Comparison of ENCODE assay signal across 1 cellular context in genomic region chr5:181173420-181174342, GRCh38.
A peak's percentile ranks its signal among the peaks of the same experiment; 100 is the strongest.
TF ChIP-seq lines count a peak whose summit lies in the region.

No MANE protein-coding gene starts in this region.

TF ChIP-seq in HepG2, 621 proteins besides CTCF, POLR2A, EP300 and RAD21 (continued from another document and continues in another):
- TF ChIP-seq ZBTB33 (CRISPR knock-in tag; IDR thresholded peaks at IDR 0.05) (peak; percentile 74; the same call in 1 of the 2 replicates), ZEB1 (IDR thresholded peaks at IDR 0.05; ENCODE audit: insufficient replicate concordance, low read depth) (peak; percentile 62), NR2F1 (CRISPR knock-in tag; IDR thresholded peaks at IDR 0.05) (no peak), ZNF737 (CRISPR knock-in tag; IDR thresholded peaks at IDR 0.05; ENCODE audit: borderline replicate concordance) (no peak), AKAP8 (CRISPR knock-in tag; IDR thresholded peaks at IDR 0.05) (no peak), HNF1A (IDR thresholded peaks at IDR 0.05; ENCODE audit: low read depth) (no peak), HNF1A (CRISPR knock-in tag; IDR thresholded peaks at IDR 0.05; ENCODE audit: borderline replicate concordance) (no peak), MLLT10 (CRISPR knock-in tag; IDR thresholded peaks at IDR 0.05) (no peak), FOSL2 (CRISPR knock-in tag; IDR thresholded peaks at IDR 0.05) (no peak), ZKSCAN8 (CRISPR knock-in tag; IDR thresholded peaks at IDR 0.05; ENCODE audit: borderline replicate concordance) (no peak), MEIS1 (CRISPR knock-in tag; IDR thresholded peaks at IDR 0.05; ENCODE audit: borderline replicate concordance) (no peak), SP5 (CRISPR knock-in tag; IDR thresholded peaks at IDR 0.05; ENCODE audit: borderline replicate concordance, low read depth) (no peak), NCOR1 (IDR thresholded peaks at IDR 0.05; ENCODE audit: borderline replicate concordance, low read length) (0 out of 2 replicates have a peak, but pooled peaks have one; percentile 28), ZNF644 (CRISPR knock-in tag; IDR thresholded peaks at IDR 0.05; ENCODE audit: low read depth) (no peak), TOE1 (CRISPR knock-in tag; IDR thresholded peaks at IDR 0.05) (no peak), IKZF1 (IDR thresholded peaks at IDR 0.05) (no peak), ZNF572 (CRISPR knock-in tag; IDR thresholded peaks at IDR 0.05) (no peak), MTF1 (CRISPR knock-in tag; IDR thresholded peaks at IDR 0.05) (no peak), ERF (CRISPR knock-in tag; IDR thresholded peaks at IDR 0.05) (0 out of 2 replicates have a peak, but pooled peaks have one; percentile 16), BRD4 (CRISPR knock-in tag; IDR thresholded peaks at IDR 0.05) (no peak), SNAPC4 (CRISPR knock-in tag; IDR thresholded peaks at IDR 0.05) (no peak), ZNF883 (CRISPR knock-in tag; IDR thresholded peaks at IDR 0.05; ENCODE audit: not compliant biosample characterization) (no peak), SIX4 (CRISPR knock-in tag; IDR thresholded peaks at IDR 0.05) (no peak)
- TF ChIP-seq, protein P1, sequence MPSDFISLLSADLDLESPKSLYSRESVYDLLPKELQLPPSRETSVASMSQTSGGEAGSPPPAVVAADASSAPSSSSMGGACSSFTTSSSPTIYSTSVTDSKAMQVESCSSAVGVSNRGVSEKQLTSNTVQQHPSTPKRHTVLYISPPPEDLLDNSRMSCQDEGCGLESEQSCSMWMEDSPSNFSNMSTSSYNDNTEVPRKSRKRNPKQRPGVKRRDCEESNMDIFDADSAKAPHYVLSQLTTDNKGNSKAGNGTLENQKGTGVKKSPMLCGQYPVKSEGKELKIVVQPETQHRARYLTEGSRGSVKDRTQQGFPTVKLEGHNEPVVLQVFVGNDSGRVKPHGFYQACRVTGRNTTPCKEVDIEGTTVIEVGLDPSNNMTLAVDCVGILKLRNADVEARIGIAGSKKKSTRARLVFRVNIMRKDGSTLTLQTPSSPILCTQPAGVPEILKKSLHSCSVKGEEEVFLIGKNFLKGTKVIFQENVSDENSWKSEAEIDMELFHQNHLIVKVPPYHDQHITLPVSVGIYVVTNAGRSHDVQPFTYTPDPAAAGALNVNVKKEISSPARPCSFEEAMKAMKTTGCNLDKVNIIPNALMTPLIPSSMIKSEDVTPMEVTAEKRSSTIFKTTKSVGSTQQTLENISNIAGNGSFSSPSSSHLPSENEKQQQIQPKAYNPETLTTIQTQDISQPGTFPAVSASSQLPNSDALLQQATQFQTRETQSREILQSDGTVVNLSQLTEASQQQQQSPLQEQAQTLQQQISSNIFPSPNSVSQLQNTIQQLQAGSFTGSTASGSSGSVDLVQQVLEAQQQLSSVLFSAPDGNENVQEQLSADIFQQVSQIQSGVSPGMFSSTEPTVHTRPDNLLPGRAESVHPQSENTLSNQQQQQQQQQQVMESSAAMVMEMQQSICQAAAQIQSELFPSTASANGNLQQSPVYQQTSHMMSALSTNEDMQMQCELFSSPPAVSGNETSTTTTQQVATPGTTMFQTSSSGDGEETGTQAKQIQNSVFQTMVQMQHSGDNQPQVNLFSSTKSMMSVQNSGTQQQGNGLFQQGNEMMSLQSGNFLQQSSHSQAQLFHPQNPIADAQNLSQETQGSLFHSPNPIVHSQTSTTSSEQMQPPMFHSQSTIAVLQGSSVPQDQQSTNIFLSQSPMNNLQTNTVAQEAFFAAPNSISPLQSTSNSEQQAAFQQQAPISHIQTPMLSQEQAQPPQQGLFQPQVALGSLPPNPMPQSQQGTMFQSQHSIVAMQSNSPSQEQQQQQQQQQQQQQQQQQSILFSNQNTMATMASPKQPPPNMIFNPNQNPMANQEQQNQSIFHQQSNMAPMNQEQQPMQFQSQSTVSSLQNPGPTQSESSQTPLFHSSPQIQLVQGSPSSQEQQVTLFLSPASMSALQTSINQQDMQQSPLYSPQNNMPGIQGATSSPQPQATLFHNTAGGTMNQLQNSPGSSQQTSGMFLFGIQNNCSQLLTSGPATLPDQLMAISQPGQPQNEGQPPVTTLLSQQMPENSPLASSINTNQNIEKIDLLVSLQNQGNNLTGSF (CRISPR knock-in tag; IDR thresholded peaks at IDR 0.05): no peak
- TF ChIP-seq, protein P2, sequence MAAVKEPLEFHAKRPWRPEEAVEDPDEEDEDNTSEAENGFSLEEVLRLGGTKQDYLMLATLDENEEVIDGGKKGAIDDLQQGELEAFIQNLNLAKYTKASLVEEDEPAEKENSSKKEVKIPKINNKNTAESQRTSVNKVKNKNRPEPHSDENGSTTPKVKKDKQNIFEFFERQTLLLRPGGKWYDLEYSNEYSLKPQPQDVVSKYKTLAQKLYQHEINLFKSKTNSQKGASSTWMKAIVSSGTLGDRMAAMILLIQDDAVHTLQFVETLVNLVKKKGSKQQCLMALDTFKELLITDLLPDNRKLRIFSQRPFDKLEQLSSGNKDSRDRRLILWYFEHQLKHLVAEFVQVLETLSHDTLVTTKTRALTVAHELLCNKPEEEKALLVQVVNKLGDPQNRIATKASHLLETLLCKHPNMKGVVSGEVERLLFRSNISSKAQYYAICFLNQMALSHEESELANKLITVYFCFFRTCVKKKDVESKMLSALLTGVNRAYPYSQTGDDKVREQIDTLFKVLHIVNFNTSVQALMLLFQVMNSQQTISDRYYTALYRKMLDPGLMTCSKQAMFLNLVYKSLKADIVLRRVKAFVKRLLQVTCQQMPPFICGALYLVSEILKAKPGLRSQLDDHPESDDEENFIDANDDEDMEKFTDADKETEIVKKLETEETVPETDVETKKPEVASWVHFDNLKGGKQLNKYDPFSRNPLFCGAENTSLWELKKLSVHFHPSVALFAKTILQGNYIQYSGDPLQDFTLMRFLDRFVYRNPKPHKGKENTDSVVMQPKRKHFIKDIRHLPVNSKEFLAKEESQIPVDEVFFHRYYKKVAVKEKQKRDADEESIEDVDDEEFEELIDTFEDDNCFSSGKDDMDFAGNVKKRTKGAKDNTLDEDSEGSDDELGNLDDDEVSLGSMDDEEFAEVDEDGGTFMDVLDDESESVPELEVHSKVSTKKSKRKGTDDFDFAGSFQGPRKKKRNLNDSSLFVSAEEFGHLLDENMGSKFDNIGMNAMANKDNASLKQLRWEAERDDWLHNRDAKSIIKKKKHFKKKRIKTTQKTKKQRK (IDR thresholded peaks at IDR 0.05; ENCODE audit: low read length): no peak
- TF ChIP-seq, protein P3, sequence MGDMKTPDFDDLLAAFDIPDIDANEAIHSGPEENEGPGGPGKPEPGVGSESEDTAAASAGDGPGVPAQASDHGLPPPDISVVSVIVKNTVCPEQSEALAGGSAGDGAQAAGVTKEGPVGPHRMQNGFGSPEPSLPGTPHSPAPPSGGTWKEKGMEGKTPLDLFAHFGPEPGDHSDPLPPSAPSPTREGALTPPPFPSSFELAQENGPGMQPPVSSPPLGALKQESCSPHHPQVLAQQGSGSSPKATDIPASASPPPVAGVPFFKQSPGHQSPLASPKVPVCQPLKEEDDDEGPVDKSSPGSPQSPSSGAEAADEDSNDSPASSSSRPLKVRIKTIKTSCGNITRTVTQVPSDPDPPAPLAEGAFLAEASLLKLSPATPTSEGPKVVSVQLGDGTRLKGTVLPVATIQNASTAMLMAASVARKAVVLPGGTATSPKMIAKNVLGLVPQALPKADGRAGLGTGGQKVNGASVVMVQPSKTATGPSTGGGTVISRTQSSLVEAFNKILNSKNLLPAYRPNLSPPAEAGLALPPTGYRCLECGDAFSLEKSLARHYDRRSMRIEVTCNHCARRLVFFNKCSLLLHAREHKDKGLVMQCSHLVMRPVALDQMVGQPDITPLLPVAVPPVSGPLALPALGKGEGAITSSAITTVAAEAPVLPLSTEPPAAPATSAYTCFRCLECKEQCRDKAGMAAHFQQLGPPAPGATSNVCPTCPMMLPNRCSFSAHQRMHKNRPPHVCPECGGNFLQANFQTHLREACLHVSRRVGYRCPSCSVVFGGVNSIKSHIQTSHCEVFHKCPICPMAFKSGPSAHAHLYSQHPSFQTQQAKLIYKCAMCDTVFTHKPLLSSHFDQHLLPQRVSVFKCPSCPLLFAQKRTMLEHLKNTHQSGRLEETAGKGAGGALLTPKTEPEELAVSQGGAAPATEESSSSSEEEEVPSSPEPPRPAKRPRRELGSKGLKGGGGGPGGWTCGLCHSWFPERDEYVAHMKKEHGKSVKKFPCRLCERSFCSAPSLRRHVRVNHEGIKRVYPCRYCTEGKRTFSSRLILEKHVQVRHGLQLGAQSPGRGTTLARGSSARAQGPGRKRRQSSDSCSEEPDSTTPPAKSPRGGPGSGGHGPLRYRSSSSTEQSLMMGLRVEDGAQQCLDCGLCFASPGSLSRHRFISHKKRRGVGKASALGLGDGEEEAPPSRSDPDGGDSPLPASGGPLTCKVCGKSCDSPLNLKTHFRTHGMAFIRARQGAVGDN (CRISPR knock-in tag; IDR thresholded peaks at IDR 0.05): peak; percentile 35
